ENCODE assay signal across 20 cellular contexts in genomic region chr5:142884029-142884428, GRCh38.
DNase-seq lines count a peak whose midpoint lies in the region; ATAC-seq and TF ChIP-seq lines count a peak whose summit lies in the region.
"Had no signal": no experiment of that assay in that cellular context is flagged by ENCODE, and none has a peak within 500 bp of the region (broad histone marks: within the 10 kb centered on the region; RNA-seq: fewer than 3 reads in every experiment).

No MANE protein-coding gene starts in this region.

- no peaks in the 10 kb centered on the region for H3K79me2 ChIP-seq in mesendoderm (ENCODE audit: control insufficient read depth, insufficient read depth, low read length)

- H3K56ac ChIP-seq in mesendoderm (ENCODE audit: low read length), result no peak overlapping the region

- DNase-seq in Calu3 (no peak), Panc1 (ENCODE audit: low read depth, low spot score) (no peak), heart left ventricle (peak in 1 of 5 donors; percentile 54), mesendoderm (peak; percentile 42), middle frontal gyrus (ENCODE audit: extremely low spot score, low spot score) (no peak), GDM1 (lab: John Stamatoyannopoulos, UW) (no peak)
- DNase-seq in stimulated activated naive CD4-positive, alpha-beta T cell (lab: John Stamatoyannopoulos, UW), result no peak
- DNase-seq: CD8-positive, alpha-beta memory T cell; EL; Kasumi-1; MG63; NCI-H1694 treated with DMSO at 0.1 percent for 48 hours; NCI-H2081 treated with DMSO at 0.1 percent for 48 hours; NCI-H446 treated with DMSO at 0.1 percent for 48 hours; NCI-H526 treated with DMSO at 0.1 percent for 48 hours; PC-3; RPMI8226; SIG-M5; SK-N-SH had no signal

- no peak overlapping the region for H3K23ac ChIP-seq in mesendoderm (ENCODE audit: low read length)

- no peak overlapping the region for H3K4me3 ChIP-seq in Panc1 (ENCODE audit: low read depth in 2 of 2, low read length in 2 of 2)
- H3K4me3 ChIP-seq in heart left ventricle, result no peak overlapping the region
- no peak overlapping the region for H3K4me3 ChIP-seq in mesendoderm (ENCODE audit: low read length)
- H3K4me3 ChIP-seq: MG63 had no signal

- peaks cover 33% of the 10 kb centered on the region for H3K36me3 Mint-ChIP-seq in Calu3 (ENCODE audit: insufficient read depth, unreplicated experiment)

- H3K4me1 ChIP-seq in Panc1 (ENCODE audit: control insufficient read depth, insufficient read depth, low read length), result peaks cover 19% of the 10 kb centered on the region
- peaks cover 6 to 80% (median 41%) of the 10 kb centered on the region in 12 donors for H3K4me1 ChIP-seq in heart left ventricle
- H3K4me1 ChIP-seq in mesendoderm (ENCODE audit: control insufficient read depth, low read depth, low read length), result no peaks in the 10 kb centered on the region

- H2AK5ac ChIP-seq in mesendoderm (ENCODE audit: low read length), result no peak overlapping the region

- H3K27me3 ChIP-seq in Panc1 (ENCODE audit: control insufficient read depth, insufficient read depth, low read length) (no peaks in the 10 kb centered on the region), heart left ventricle (no peaks in the 10 kb centered on the region), mesendoderm (ENCODE audit: insufficient read depth, low read length, poor library complexity) (no peaks in the 10 kb centered on the region)
- H3K27me3 ChIP-seq: MG63 had no signal

- WGBS in heart left ventricle, 4 donors, result 30 to 50% (median 43%) methylated on average over 3 of the region's 3 CpGs
- WGBS in mesendoderm (ENCODE audit: extremely low coverage, insufficient coverage, low lambda C conversion rate), result no CpG with 5 or more reads among the region's 3 CpGs

- TF ChIP-seq POLR2A in heart left ventricle (IDR thresholded peaks at IDR 0.05), result no peak

- intact Hi-C loops in Calu3 (cut with micrococcal nuclease; ENCODE audit: unreplicated experiment), result no loop called here
- intact Hi-C loops in Panc1 (cut with micrococcal nuclease; ENCODE audit: unreplicated experiment), result no loop called here
- intact Hi-C loops in heart left ventricle (cut with DNase I), result loop anchor here in 5 of 10 donors (5.0 to 10.0 kb wide), 3 partner anchors 112 to 269 kb away; partner anchors contain the start of gene ARHGAP26 (in 1 of the 5)

- peak overlapping the region; percentile 34 for H3K27ac Mint-ChIP-seq in Calu3 (ENCODE audit: unreplicated experiment)

- TF ChIP-seq CTCF in Calu3 (IDR thresholded peaks at IDR 0.05; ENCODE audit: unreplicated experiment) (no peak), Panc1 (IDR thresholded peaks at IDR 0.05) (no peak), heart left ventricle (IDR thresholded peaks at IDR 0.05) (no peak)

- H3K27ac ChIP-seq in Panc1 (ENCODE audit: low read length) (no peak overlapping the region), heart left ventricle (peak overlapping the region; percentile 31 to 74 (median 62)), mesendoderm (ENCODE audit: low read depth, low read length) (no peak overlapping the region)
- H3K27ac ChIP-seq: C4-2B had no signal

- no TSS peak for BruUV-seq in Calu3 (replicated peaks; lab: Mats Ljungman, UMichigan)
- BruUV-seq in Panc1 (replicated peaks; lab: Mats Ljungman, UMichigan), result TSS peak; percentile 4

- H3K9me3 ChIP-seq in Panc1 (ENCODE audit: control insufficient read depth, insufficient read depth, low read depth, low read length) (no peaks in the 10 kb centered on the region), heart left ventricle (no peaks in the 10 kb centered on the region)
- H3K9me3 ChIP-seq: MG63, SK-N-SH had no signal

- no peaks in the 10 kb centered on the region for H3K79me1 ChIP-seq in mesendoderm (ENCODE audit: low read length)

- H3K18ac ChIP-seq in mesendoderm (ENCODE audit: low read length), result no peak overlapping the region

- H3K4ac ChIP-seq in mesendoderm (ENCODE audit: low read depth, low read length), result no peak overlapping the region

- H3K36me3 ChIP-seq in Panc1 (ENCODE audit: control insufficient read depth, insufficient read depth, low read length), result no peaks in the 10 kb centered on the region
- H3K36me3 ChIP-seq in heart left ventricle, result peaks cover 0 to 42% (median 10%) of the 10 kb centered on the region in 9 donors
- no peaks in the 10 kb centered on the region for H3K36me3 ChIP-seq in mesendoderm (ENCODE audit: control insufficient read depth, insufficient read depth, low read length)
- H3K36me3 ChIP-seq: MG63 had no signal

- no peak overlapping the region for H4K5ac ChIP-seq in mesendoderm (ENCODE audit: low read length)

- H3K27me3 Mint-ChIP-seq in Calu3 (ENCODE audit: unreplicated experiment), result no peaks in the 10 kb centered on the region
- H3K27me3 Mint-ChIP-seq: CD8-positive, alpha-beta memory T cell had no signal

- peaks cover 28% of the 10 kb centered on the region for H3K4me1 Mint-ChIP-seq in Calu3 (ENCODE audit: low read depth, unreplicated experiment)

- POLR2A ChIA-PET in Panc1 (lab: Charles Lee), result no interaction called here

- in situ Hi-C loops in Panc1 (cut with HindIII; ENCODE audit: low pct_unique_long_range_greater_than_20kb, low sequenced_read_pairs), result no loop called here

- CTCF ChIA-PET in Calu3 (lab: Charles Lee) (interaction anchor here (1.8 to 3.1 kb wide), 3 partner anchors 135 to 171 kb away, joined by 5 to 9 read pairs (median 5); no protein-coding TSS in a partner anchor), Panc1 (lab: Charles Lee) (interaction anchor here (1.6 kb wide), 1 partner anchor 167 kb away, joined by 8 read pairs; no protein-coding TSS in a partner anchor)

- no peak overlapping the region for H2BK15ac ChIP-seq in mesendoderm (replicated peaks; ENCODE audit: low read depth)

- no peak overlapping the region for H3K9ac ChIP-seq in mesendoderm (ENCODE audit: low read length)
- H3K9ac ChIP-seq: SK-N-SH had no signal

- H3K4me3 Mint-ChIP-seq in Calu3 (ENCODE audit: low read depth, unreplicated experiment), result no peak overlapping the region
- H3K4me3 Mint-ChIP-seq: CD8-positive, alpha-beta memory T cell had no signal

- no peak overlapping the region for H4K8ac ChIP-seq in mesendoderm (ENCODE audit: low read depth, low read length)

- H2BK120ac ChIP-seq in mesendoderm (ENCODE audit: low read depth, low read length), result no peak overlapping the region

- H3K4me2 ChIP-seq in mesendoderm (ENCODE audit: low read length), result no peak overlapping the region
- H3K4me2 ChIP-seq: SK-N-SH had no signal

- no peak overlapping the region for H2BK5ac ChIP-seq in mesendoderm (ENCODE audit: low read length)

- ATAC-seq in Panc1 (no peak), heart left ventricle (peak; percentile 46 to 65 (median 64))
- ATAC-seq: PC-3 had no signal

- no peaks in the 10 kb centered on the region for H3K9me3 Mint-ChIP-seq in Calu3 (ENCODE audit: low read depth, unreplicated experiment)
- H3K9me3 Mint-ChIP-seq: CD8-positive, alpha-beta memory T cell had no signal

Comparison
In these comparisons a context has a peak if more than half of its experiments do, and no peak if none do; other contexts are left out.
1. H3K27ac ChIP-seq: peak in heart left ventricle (12 of 12); none in Panc1 (single experiment) and mesendoderm (single experiment).